In genomic region chr5:115424030-115424429, GRCh38 we compare ENCODE assay signal across 17 cellular contexts.
A peak's percentile ranks its signal among the peaks of the same experiment; 100 is the strongest.
DNase-seq lines count a peak whose midpoint lies in the region; ATAC-seq and TF ChIP-seq lines count a peak whose summit lies in the region.
"Had no signal": no experiment of that assay in that cellular context is flagged by ENCODE, and none has a peak within 500 bp of the region (broad histone marks: within the 10 kb centered on the region; RNA-seq: fewer than 3 reads in every experiment).

No MANE protein-coding gene starts in this region.

- H3K27me3 ChIP-seq in colonic mucosa, result no peaks in the 10 kb centered on the region
- no peaks in the 10 kb centered on the region for H3K27me3 ChIP-seq in left lung
- no peaks in the 10 kb centered on the region for H3K27me3 ChIP-seq in skeletal muscle satellite cell (ENCODE audit: control insufficient read depth, insufficient read depth, low read length)
- H3K27me3 ChIP-seq: adrenal gland had no signal

- DNase-seq in MV-4-11 (lab: John Stamatoyannopoulos, UW) (peak; percentile 28), colonic mucosa (no peak), left lung (no peak), Ammon's horn (ENCODE audit: low spot score) (no peak), posterior vena cava (ENCODE audit: low spot score) (no peak), GM13976 (ENCODE audit: low spot score) (no peak)
- DNase-seq: central memory CD4-positive, alpha-beta T cell; DND-41; effector memory CD4-positive, alpha-beta T cell; NCI-H2081; NCI-H774; stimulated activated naive CD8-positive, alpha-beta T cell treated with anti-CD3 and anti-CD28 coated beads, Interleukin-15, Interleukin-2, amounts not matched to agents 100 U/mL and 50 U/mL, for 24 hours had no signal

- no peak for TF ChIP-seq CTCF in colonic mucosa (IDR thresholded peaks at IDR 0.05)
- TF ChIP-seq CTCF in left lung (IDR thresholded peaks at IDR 0.05), result no peak
- no peak for TF ChIP-seq CTCF in GM13976 (IDR thresholded peaks at IDR 0.05; ENCODE audit: borderline replicate concordance, control extremely low read depth, extremely low read depth, insufficient read depth, missing control alignments)

- peak; percentile 77 for ATAC-seq in left lung
- no peak for ATAC-seq in GM19328 (IDR thresholded peaks at IDR 0.05; ENCODE audit: unreplicated experiment)
- ATAC-seq: Panc1; stimulated activated naive CD8-positive, alpha-beta T cell treated with anti-CD3 and anti-CD28 coated beads, Interleukin-15, Interleukin-2, amounts not matched to agents 100 U/mL and 50 U/mL, for 24 hours had no signal

- no peaks in the 10 kb centered on the region for H3K9me3 ChIP-seq in colonic mucosa
- H3K9me3 ChIP-seq in left lung, result no peaks in the 10 kb centered on the region
- no peaks in the 10 kb centered on the region for H3K9me3 ChIP-seq in skeletal muscle satellite cell (replicated peaks; ENCODE audit: low read length)
- H3K9me3 ChIP-seq: adrenal gland, HAP-1 had no signal

- peak overlapping the region; percentile 17 for H3K4me2 ChIP-seq in skeletal muscle satellite cell (ENCODE audit: low read length)

- no peaks in the 10 kb centered on the region for H3K4me1 ChIP-seq in colonic mucosa
- H3K4me1 ChIP-seq in left lung, result peaks cover 6 to 9% of the 10 kb centered on the region in 2 donors
- H3K4me1 ChIP-seq in skeletal muscle satellite cell (ENCODE audit: control insufficient read depth, insufficient read depth, low read length), result peaks cover 44% of the 10 kb centered on the region
- H3K4me1 ChIP-seq: adrenal gland had no signal

- H3K9ac ChIP-seq in colonic mucosa (ENCODE audit: low read depth in 2 of 2, low read length in 2 of 2) (peak overlapping the region in 1 of 2 donors; percentile 15), skeletal muscle satellite cell (ENCODE audit: low read depth, low read length) (no peak overlapping the region)

- H3K4me3 ChIP-seq in colonic mucosa (no peak overlapping the region), left lung (no peak overlapping the region), skeletal muscle satellite cell (ENCODE audit: low read length) (no peak overlapping the region)
- H3K4me3 ChIP-seq: adrenal gland, HAP-1 had no signal

- H3K36me3 ChIP-seq in colonic mucosa (no peaks in the 10 kb centered on the region), left lung (no peaks in the 10 kb centered on the region), skeletal muscle satellite cell (ENCODE audit: insufficient read depth, low read length) (no peaks in the 10 kb centered on the region)
- H3K36me3 ChIP-seq: adrenal gland, HAP-1 had no signal

- H3K27ac ChIP-seq in colonic mucosa, result peak overlapping the region; percentile 24
- H3K27ac ChIP-seq in left lung, result peak overlapping the region; percentile 60 to 84

- intact Hi-C loops in colonic mucosa (cut with DNase I) (no loop called here), left lung (cut with DNase I) (no loop called here), posterior vena cava (cut with DNase I) (loop anchor here in 1 of 2 donors (10.0 kb wide), 1 partner anchor 81 kb away; no protein-coding TSS in a partner anchor)

- in situ Hi-C loops in GM13976 (cut with MboI; ENCODE audit: low sequenced_read_pairs, unreplicated experiment), result no loop called here
